Comparison of ENCODE assay signal across 23 cellular contexts in genomic region chr13:113791226-113791625, GRCh38. TPM values are rescaled to one million over a fixed set of nuclear protein-coding genes. Genes with fewer than 3 reads are reported as not detected.
"Had no signal": no experiment of that assay in that cellular context is flagged by ENCODE, and none has a peak within 500 bp of the region (broad histone marks: within the 10 kb centered on the region; RNA-seq: fewer than 3 reads in every experiment).

No MANE protein-coding gene starts in this region.

- H3K4me3 Mint-ChIP-seq: activated CD8-positive, alpha-beta memory T cell treated with anti-CD3 and anti-CD28 coated beads, Interleukin-2, amount 10 ng/mL, durations not matched to agents 7 days and 5 days; activated CD8-positive, alpha-beta T cell treated with anti-CD3 and anti-CD28 coated beads, Interleukin-2, amount 10 ng/mL, durations not matched to agents 7 days and 5 days; activated naive CD8-positive, alpha-beta T cell treated with anti-CD3 and anti-CD28 coated beads, Interleukin-2, amount 50 U/mL, for 24 hours; activated T-cell treated with anti-CD3 and anti-CD28 coated beads, Interleukin-2, amount 50 U/mL, for 4 hours; T-helper 17 cell; WTC11 had no signal

- ATAC-seq: activated CD8-positive, alpha-beta memory T cell treated with anti-CD3 and anti-CD28 coated beads, Interleukin-2, amount 10 ng/mL, durations not matched to agents 7 days and 5 days; activated CD8-positive, alpha-beta T cell treated with anti-CD3 and anti-CD28 coated beads, Interleukin-2, amount 10 ng/mL, durations not matched to agents 7 days and 5 days; activated naive CD4-positive, alpha-beta T cell treated with anti-CD3 and anti-CD28 coated beads, Interleukin-2, amount 50 U/mL, for 72 hours; activated naive CD8-positive, alpha-beta T cell treated with anti-CD3 and anti-CD28 coated beads, Interleukin-2, amount 50 U/mL, for 24 hours; activated T-cell treated with anti-CD3 and anti-CD28 coated beads, Interleukin-2, amount 50 U/mL, for 4 hours; T-helper 17 cell; WTC11 had no signal

- H3K27me3 ChIP-seq: cardiac muscle cell had no signal

- DNase-seq: activated CD4-positive, alpha-beta T cell treated with anti-CD3 and anti-CD28 coated beads for 48 hours; activated CD4-positive, alpha-beta T cell treated with anti-CD3 and anti-CD28 coated beads, Interleukin-2, amount 50 U/mL, for 4 hours; activated CD4-positive, CD25-positive, alpha-beta regulatory T cell treated with anti-CD3 and anti-CD28 coated beads, Interleukin-2, amount 50 U/mL, for 72 hours; activated CD8-positive, alpha-beta memory T cell treated with anti-CD3 and anti-CD28 coated beads, Interleukin-2, amount 10 ng/mL, durations not matched to agents 7 days and 5 days; activated CD8-positive, alpha-beta T cell treated with anti-CD3 and anti-CD28 coated beads, Interleukin-2, amount 10 ng/mL, durations not matched to agents 7 days and 5 days; activated naive CD4-positive, alpha-beta T cell treated with Interleukin-2 at 50 U/mL for 16 hours; activated naive CD8-positive, alpha-beta T cell treated with anti-CD3 and anti-CD28 coated beads, Interleukin-2, amount 50 U/mL, for 24 hours; activated T-cell treated with anti-CD3 and anti-CD28 coated beads, Interleukin-2, amount 50 U/mL, for 4 hours; amygdala; brain microvascular endothelial cell; Kasumi-1; KBM-7; NCI-H1105 treated with DMSO at 0.1 percent for 48 hours; NCI-H1436 treated with DMSO at 0.1 percent for 48 hours; NCI-H187; NCI-H2081; NCI-H510A treated with DMSO at 0.1 percent for 48 hours; SHP77 treated with DMSO at 0.1 percent for 48 hours; T-helper 17 cell; T-helper 9 cell had no signal

- H3K36me3 Mint-ChIP-seq: activated CD8-positive, alpha-beta memory T cell treated with anti-CD3 and anti-CD28 coated beads, Interleukin-2, amount 10 ng/mL, durations not matched to agents 7 days and 5 days; activated naive CD4-positive, alpha-beta T cell treated with anti-CD3 and anti-CD28 coated beads, Interleukin-2, amount 50 U/mL, for 72 hours; WTC11 had no signal

- H3K36me3 ChIP-seq: brain microvascular endothelial cell, cardiac muscle cell had no signal

- H3K27ac Mint-ChIP-seq: activated CD8-positive, alpha-beta memory T cell treated with anti-CD3 and anti-CD28 coated beads, Interleukin-2, amount 10 ng/mL, durations not matched to agents 7 days and 5 days; activated CD8-positive, alpha-beta T cell treated with anti-CD3 and anti-CD28 coated beads, Interleukin-2, amount 10 ng/mL, durations not matched to agents 7 days and 5 days; activated naive CD4-positive, alpha-beta T cell treated with anti-CD3 and anti-CD28 coated beads, Interleukin-2, amount 50 U/mL, for 72 hours; activated naive CD8-positive, alpha-beta T cell treated with anti-CD3 and anti-CD28 coated beads, Interleukin-2, amount 50 U/mL, for 24 hours; T-helper 17 cell; WTC11 had no signal

- H3K27ac ChIP-seq: brain microvascular endothelial cell, cardiac muscle cell had no signal

- H3K4me3 ChIP-seq: cardiac muscle cell had no signal

- H3K27me3 Mint-ChIP-seq: activated CD8-positive, alpha-beta memory T cell treated with anti-CD3 and anti-CD28 coated beads, Interleukin-2, amount 10 ng/mL, durations not matched to agents 7 days and 5 days had no signal

- H3K9me3 Mint-ChIP-seq: activated naive CD4-positive, alpha-beta T cell treated with anti-CD3 and anti-CD28 coated beads, Interleukin-2, amount 50 U/mL, for 72 hours; activated naive CD8-positive, alpha-beta T cell treated with anti-CD3 and anti-CD28 coated beads, Interleukin-2, amount 50 U/mL, for 24 hours; activated T-cell treated with anti-CD3 and anti-CD28 coated beads, Interleukin-2, amount 50 U/mL, for 4 hours; WTC11 had no signal

- H3K4me1 Mint-ChIP-seq: activated CD8-positive, alpha-beta memory T cell treated with anti-CD3 and anti-CD28 coated beads, Interleukin-2, amount 10 ng/mL, durations not matched to agents 7 days and 5 days; activated naive CD8-positive, alpha-beta T cell treated with anti-CD3 and anti-CD28 coated beads, Interleukin-2, amount 50 U/mL, for 24 hours had no signal

RNA-seq across cellular contexts. Expression of gene TMEM255B, which starts 32.2 kb away (rescaled TPM):
- total RNA-seq: cardiac muscle cell had no signal
